In the genomic region with DNA sequence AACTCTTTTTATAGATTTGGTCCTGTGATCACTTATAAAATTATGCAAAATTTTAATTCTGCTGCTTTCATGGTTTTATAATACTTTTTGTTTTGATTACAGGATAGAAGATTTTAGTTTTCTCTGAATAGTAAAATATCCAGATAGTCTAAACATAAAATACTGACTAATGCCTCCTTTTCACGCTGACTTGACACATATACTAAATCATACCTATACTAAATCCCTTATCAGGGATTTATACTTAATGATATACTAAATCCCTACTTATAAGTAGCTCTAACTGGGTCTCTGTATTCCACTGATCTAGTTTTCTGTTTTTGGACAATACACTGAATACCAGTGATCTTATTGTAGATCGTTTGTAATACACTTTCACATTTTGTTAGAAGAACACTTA, we compare ENCODE assay signal across 2 cellular contexts.
TF ChIP-seq lines count a peak whose summit lies in the region.

No MANE protein-coding gene starts in this region.

TF ChIP-seq in HepG2, 621 proteins besides CTCF, POLR2A, EP300 and RAD21 (continued from another document):
- TF ChIP-seq MAFK (conservative IDR thresholded peaks at IDR 0.05 in 1 of 2, IDR thresholded peaks at IDR 0.05 in 1 of 2; ENCODE audit: low read length in 2 of 2): peak; percentile 18 to 71; a peak in 3 of 4 replicates
- no peak for TF ChIP-seq SALL2 (CRISPR knock-in tag; IDR thresholded peaks at IDR 0.05)
- no peak for TF ChIP-seq PBX3 (CRISPR knock-in tag; IDR thresholded peaks at IDR 0.05; ENCODE audit: borderline replicate concordance)
- TF ChIP-seq POGZ (CRISPR knock-in tag; IDR thresholded peaks at IDR 0.05): no peak
TF ChIP-seq in HepG2: peak in this region for 2.

TF ChIP-seq in endothelial cell of umbilical vein, 7 proteins besides CTCF, POLR2A, EP300 and RAD21 (continued from another document):
- TF ChIP-seq MAX (IDR thresholded peaks at IDR 0.05; ENCODE audit: insufficient read depth, insufficient read length) (no peak), GATA2 (IDR thresholded peaks at IDR 0.05; ENCODE audit: insufficient read depth, insufficient read length, low read depth, low read length) (no peak), FOS (IDR thresholded peaks at IDR 0.05; ENCODE audit: borderline replicate concordance, insufficient read depth, low read length) (no peak), POLR2AphosphoS5 (IDR thresholded peaks at IDR 0.05; ENCODE audit: insufficient read depth, low read depth, low read length) (no peak), EZH2 (IDR thresholded peaks at IDR 0.05; ENCODE audit: borderline replicate concordance, low read depth, low read length, severe bottlenecking) (no peak)
